21 cellular contexts compared by ENCODE assay signal in genomic region chr2:144407262-144407661, GRCh38.
A peak's percentile ranks its signal among the peaks of the same experiment; 100 is the strongest.
DNase-seq lines count a peak whose midpoint lies in the region; ATAC-seq, FAIRE-seq and TF ChIP-seq lines count a peak whose summit lies in the region.
"Had no signal": no experiment of that assay in that cellular context is flagged by ENCODE, and none has a peak within 500 bp of the region (broad histone marks: within the 10 kb centered on the region; RNA-seq: fewer than 3 reads in every experiment).

No MANE protein-coding gene starts in this region.

- peaks cover 46% of the 10 kb centered on the region for H3F3A ChIP-seq in smooth muscle cell (ENCODE audit: low read depth)

- POLR2A ChIA-PET in HepG2 (lab: Yijun Ruan, JAX) = no interaction called here

- TF ChIP-seq EP300 in HepG2 (IDR thresholded peaks at IDR 0.05; ENCODE audit: low read depth in 2 of 2, low read length in 2 of 2) (no peak), HepG2 (CRISPR knock-in tag; IDR thresholded peaks at IDR 0.05; ENCODE audit: borderline replicate concordance) (no peak)

- CTCF ChIA-PET in HepG2 (lab: Yijun Ruan, JAX; ENCODE audit: low intra/inter-chr PET ratio, low total read pairs) = no interaction called here

- H3K4me1 ChIP-seq in HepG2 (ENCODE audit: insufficient read depth, low read length) (no peaks in the 10 kb centered on the region), right lobe of liver (no peaks in the 10 kb centered on the region), smooth muscle cell (ENCODE audit: low read depth) (no peaks in the 10 kb centered on the region)
- H3K4me1 ChIP-seq: HAP-1 had no signal

- intact Hi-C loops in HepG2 (cut with micrococcal nuclease; ENCODE audit: unreplicated experiment) (no loop called here), right lobe of liver (cut with DNase I) (no loop called here), cardiac septum (cut with DNase I) (no loop called here)

- H3K9ac ChIP-seq in HepG2 (ENCODE audit: insufficient read depth, low read depth, low read length) = no peak overlapping the region
- no peak overlapping the region for H3K9ac ChIP-seq in smooth muscle cell (ENCODE audit: low read depth)
- H3K9ac ChIP-seq: BLaER1 treated with 17β-estradiol and CSF1 and Interleukin-3, amounts not matched to agents 10 nM and 100 nM; GM23248 had no signal

- no peak overlapping the region for H3K4me2 ChIP-seq in HepG2 (ENCODE audit: low read depth, low read length)
- no peak overlapping the region for H3K4me2 ChIP-seq in smooth muscle cell

- no peak for ATAC-seq in HepG2
- ATAC-seq in right lobe of liver = no peak
- no peak for ATAC-seq in HG03565 (IDR thresholded peaks at IDR 0.05; ENCODE audit: unreplicated experiment)
- no peak for ATAC-seq in GM21390 (IDR thresholded peaks at IDR 0.05; ENCODE audit: unreplicated experiment)
- ATAC-seq: CD8-positive, alpha-beta T cell; GM12878 had no signal

- BruUV-seq in HepG2 (replicated peaks; lab: Mats Ljungman, UMichigan) = no TSS peak

- H4K20me1 ChIP-seq in HepG2 (ENCODE audit: insufficient read depth, low read length) = no peaks in the 10 kb centered on the region
- peaks cover 19% of the 10 kb centered on the region for H4K20me1 ChIP-seq in smooth muscle cell (ENCODE audit: low read depth)

- TF ChIP-seq POLR2A in HepG2 (IDR thresholded peaks at IDR 0.05; ENCODE audit: insufficient read depth in 1 of 2, low read depth in 2 of 2, low read length in 2 of 2) (no peak), right lobe of liver (IDR thresholded peaks at IDR 0.05) (no peak)

- peaks cover 0 to 8% of the 10 kb centered on the region in 2 experiments; a peak in 1 of 5 replicates for H3K27me3 ChIP-seq in HepG2 (ENCODE audit: control insufficient read depth in 1 of 2, insufficient read depth in 2 of 2, low read length in 2 of 2)
- no peaks in the 10 kb centered on the region for H3K27me3 ChIP-seq in right lobe of liver
- H3K27me3 ChIP-seq in smooth muscle cell (ENCODE audit: low read depth) = no peaks in the 10 kb centered on the region
- H3K27me3 ChIP-seq: BLaER1 treated with 17β-estradiol and CSF1 and Interleukin-3, amounts not matched to agents 10 nM and 100 nM had no signal

- no peak for FAIRE-seq in HepG2 (lab: Jason Lieb, UNC)
- FAIRE-seq: GM12878, GM19239, HTR-8/SVneo had no signal

- H3K79me2 ChIP-seq in HepG2 (ENCODE audit: insufficient read depth, low read length) (no peaks in the 10 kb centered on the region), smooth muscle cell (ENCODE audit: low read depth) (peaks cover 60% of the 10 kb centered on the region)

- no peak overlapping the region for H3K27ac ChIP-seq in HepG2 (ENCODE audit: extremely low read length, insufficient read depth, low read length)
- no peak overlapping the region for H3K27ac ChIP-seq in right lobe of liver
- peak overlapping the region; percentile 5 for H3K27ac ChIP-seq in smooth muscle cell (ENCODE audit: low read depth)
- H3K27ac ChIP-seq: GM23248 had no signal

- H3K9me3 ChIP-seq in HepG2 (ENCODE audit: low read length) = no peaks in the 10 kb centered on the region
- H3K9me3 ChIP-seq in right lobe of liver = no peaks in the 10 kb centered on the region
- no peaks in the 10 kb centered on the region for H3K9me3 ChIP-seq in smooth muscle cell (replicated peaks; ENCODE audit: low read depth)
- H3K9me3 ChIP-seq: BLaER1 treated with 17β-estradiol and CSF1 and Interleukin-3, amounts not matched to agents 10 nM and 100 nM; HAP-1 had no signal

- DNase-seq in HepG2 (ENCODE audit: low spot score) = no peak
- DNase-seq in right lobe of liver = no peak
- DNase-seq in fibroblast of mammary gland (ENCODE audit: low read depth) = peak; percentile 40
- no peak for DNase-seq in smooth muscle cell (lab: John Stamatoyannopoulos, UW; ENCODE audit: unreplicated experiment)
- DNase-seq in cardiac septum (ENCODE audit: low spot score) = no peak
- DNase-seq: 8988T; Calu3; CD8-positive, alpha-beta T cell; DMS 273 treated with DMSO at 0.1 percent for 48 hours; DMS53; DND-41; EL; GM23248; KG1 had no signal

- no peak overlapping the region for H2AFZ ChIP-seq in HepG2 (ENCODE audit: low read length)
- no peak overlapping the region for H2AFZ ChIP-seq in smooth muscle cell (ENCODE audit: low read depth)
- H2AFZ ChIP-seq: GM23248 had no signal

- TF ChIP-seq CTCF in HepG2 (CRISPR knock-in tag; IDR thresholded peaks at IDR 0.05) (no peak), right lobe of liver (IDR thresholded peaks at IDR 0.05) (no peak), fibroblast of mammary gland (conservative IDR thresholded peaks at IDR 0.05; ENCODE audit: control insufficient read depth, insufficient read depth, low read depth, low read length) (no peak), smooth muscle cell (IDR thresholded peaks at IDR 0.05; ENCODE audit: borderline replicate concordance, insufficient read depth, poor library complexity, severe bottlenecking) (no peak)

- no peak overlapping the region for H3K4me3 ChIP-seq in HepG2 (replicated peaks in 1 of 3; ENCODE audit: insufficient read depth in 1 of 3, low read depth in 2 of 3, low read length in 3 of 3)
- H3K4me3 ChIP-seq in right lobe of liver = no peak overlapping the region
- no peak overlapping the region for H3K4me3 ChIP-seq in fibroblast of mammary gland (ENCODE audit: control insufficient read depth, low read depth, low read length)
- no peak overlapping the region for H3K4me3 ChIP-seq in smooth muscle cell
- H3K4me3 ChIP-seq: BLaER1 treated with 17β-estradiol and CSF1 and Interleukin-3, amounts not matched to agents 10 nM and 100 nM; GM12878; GM23248; HAP-1 had no signal

- no peak for TF ChIP-seq RAD21 in HepG2 (CRISPR knock-in tag; IDR thresholded peaks at IDR 0.05)

- H3K36me3 ChIP-seq in HepG2 (replicated peaks in 1 of 2; ENCODE audit: control insufficient read depth in 1 of 2, insufficient read depth in 2 of 2, low read length in 2 of 2) (no peaks in the 10 kb centered on the region), right lobe of liver (no peaks in the 10 kb centered on the region), smooth muscle cell (ENCODE audit: low read depth) (no peaks in the 10 kb centered on the region)
- H3K36me3 ChIP-seq: HAP-1 had no signal

- in situ Hi-C loops in HepG2 (cut with HindIII; ENCODE audit: extremely low pct_ligation_motif_present, low pct_unique_long_range_greater_than_20kb) = no loop called here

TF ChIP-seq in HepG2, 621 proteins besides CTCF, POLR2A, EP300 and RAD21:
- peak; percentile 84 for TF ChIP-seq ATF7 (IDR thresholded peaks at IDR 0.05)
- TF ChIP-seq ATF7 (CRISPR knock-in tag; IDR thresholded peaks at IDR 0.05) = no peak
- TF ChIP-seq GPN1 (CRISPR knock-in tag; IDR thresholded peaks at IDR 0.05; ENCODE audit: borderline replicate concordance) = no peak
- TF ChIP-seq, protein P1, sequence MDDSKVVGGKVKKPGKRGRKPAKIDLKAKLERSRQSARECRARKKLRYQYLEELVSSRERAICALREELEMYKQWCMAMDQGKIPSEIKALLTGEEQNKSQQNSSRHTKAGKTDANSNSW (CRISPR knock-in tag; IDR thresholded peaks at IDR 0.05; ENCODE audit: borderline replicate concordance) = no peak
- no peak for TF ChIP-seq SP4 (CRISPR knock-in tag; IDR thresholded peaks at IDR 0.05)
- peak; percentile 37; the same call in 1 of the 2 replicates for TF ChIP-seq MAFF (IDR thresholded peaks at IDR 0.05; ENCODE audit: low read depth, low read length)
- peak; percentile 65 for TF ChIP-seq CREB1 (IDR thresholded peaks at IDR 0.05)
- TF ChIP-seq CREB1 (CRISPR knock-in tag; IDR thresholded peaks at IDR 0.05) = no peak
